8 cellular contexts compared by ENCODE assay signal in the genomic region with DNA sequence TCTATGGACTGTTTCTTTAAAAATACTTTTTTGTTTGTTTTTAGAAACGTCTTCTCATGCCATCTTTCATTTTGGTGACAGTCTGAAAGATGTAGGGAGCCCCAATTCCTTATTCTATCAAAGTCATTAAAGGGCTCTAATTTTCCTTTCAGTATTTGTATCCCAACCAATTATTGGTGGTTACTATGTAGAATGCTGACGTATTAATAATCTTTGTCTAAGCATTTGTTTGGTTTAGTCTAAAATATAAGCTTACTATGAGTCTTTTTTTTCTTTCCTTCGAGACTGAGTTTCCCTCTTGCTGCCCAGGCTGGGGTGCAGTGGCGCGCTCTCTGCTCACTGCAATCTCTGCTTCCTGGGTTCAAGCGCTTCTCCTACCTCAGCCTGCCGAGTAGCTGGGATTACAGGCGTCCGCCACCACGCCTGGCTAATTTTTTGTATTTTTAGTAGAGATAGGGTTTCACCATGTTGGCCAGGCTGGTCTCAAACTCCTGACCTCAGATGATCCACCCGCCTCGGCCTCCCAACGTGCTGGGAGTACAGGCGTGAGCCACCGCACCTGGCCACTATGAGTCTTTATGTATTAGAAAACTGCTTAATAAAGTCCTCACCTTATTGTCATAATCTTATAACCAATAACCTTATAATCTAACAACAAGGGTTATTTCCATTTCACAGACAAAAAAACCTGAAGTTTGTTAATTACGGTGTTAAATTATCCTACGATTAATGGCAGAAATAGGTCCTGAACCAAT. TPM values are rescaled to one million over a fixed set of nuclear protein-coding genes. Genes with fewer than 3 reads are reported as not detected.
DNase-seq lines count a peak whose midpoint lies in the region; ATAC-seq lines count a peak whose summit lies in the region.

No MANE protein-coding gene starts in this region.

- no peak for ATAC-seq in activated naive CD8-positive, alpha-beta T cell treated with anti-CD3 and anti-CD28 coated beads, Interleukin-2, amount 10 ng/mL, durations not matched to agents 7 days and 5 days (ENCODE audit: low read depth)
- no peak for ATAC-seq in HG02759 (IDR thresholded peaks at IDR 0.05; ENCODE audit: unreplicated experiment)

- H3K36me3 Mint-ChIP-seq in activated naive CD8-positive, alpha-beta T cell treated with anti-CD3 and anti-CD28 coated beads, Interleukin-2, amount 10 ng/mL, durations not matched to agents 7 days and 5 days, result peaks cover 16% of the 10 kb centered on the region
- peaks cover 2 to 8% (median 5%) of the 10 kb centered on the region in 3 donors for H3K36me3 Mint-ChIP-seq in immature natural killer cell

- POLR2A ChIA-PET in activated naive CD8-positive, alpha-beta T cell treated with anti-CD3 and anti-CD28 coated beads, Interleukin-2, amount 10 ng/mL, durations not matched to agents 7 days and 5 days (lab: Charles Lee), result interaction anchor here (0.6 to 2.2 kb wide), 9 partner anchors 9 to 195 kb away, joined by 3 to 12 read pairs (median 4); a partner anchor contains a TSS

- DNase-seq in DMS53 (lab: John Stamatoyannopoulos, UW) (peak; percentile 22), DMS53 treated with DMSO at 0.1 percent for 48 hours (lab: John Stamatoyannopoulos, UW; ENCODE audit: unreplicated experiment) (no peak), immature natural killer cell (peak in 1 of 3 donors; percentile 4), substantia nigra (lab: John Stamatoyannopoulos, UW) (no peak), medulla oblongata (ENCODE audit: extremely low spot score) (no peak), GOT3 (lab: John Stamatoyannopoulos, UW) (no peak)
- peak; percentile 34 for DNase-seq in activated naive CD8-positive, alpha-beta T cell treated with anti-CD3 and anti-CD28 coated beads, Interleukin-2, amount 10 ng/mL, durations not matched to agents 7 days and 5 days

- H3K9me3 Mint-ChIP-seq in activated naive CD8-positive, alpha-beta T cell treated with anti-CD3 and anti-CD28 coated beads, Interleukin-2, amount 10 ng/mL, durations not matched to agents 7 days and 5 days, result no peaks in the 10 kb centered on the region
- no peaks in the 10 kb centered on the region for H3K9me3 Mint-ChIP-seq in immature natural killer cell

- peak overlapping the region; percentile 84 for H3K27ac ChIP-seq in substantia nigra (ENCODE audit: low read depth, low read length, poor library complexity, severe bottlenecking)

- no peaks in the 10 kb centered on the region for H3K27me3 Mint-ChIP-seq in activated naive CD8-positive, alpha-beta T cell treated with anti-CD3 and anti-CD28 coated beads, Interleukin-2, amount 10 ng/mL, durations not matched to agents 7 days and 5 days
- peaks cover 3 to 9% (median 8%) of the 10 kb centered on the region in 3 donors for H3K27me3 Mint-ChIP-seq in immature natural killer cell (ENCODE audit: low read depth in 3 of 3)

- peak overlapping the region; percentile 94 for H3K27ac Mint-ChIP-seq in activated naive CD8-positive, alpha-beta T cell treated with anti-CD3 and anti-CD28 coated beads, Interleukin-2, amount 10 ng/mL, durations not matched to agents 7 days and 5 days
- H3K27ac Mint-ChIP-seq in immature natural killer cell, result peak overlapping the region; percentile 89 to 96 (median 95)

- H3K4me3 Mint-ChIP-seq in activated naive CD8-positive, alpha-beta T cell treated with anti-CD3 and anti-CD28 coated beads, Interleukin-2, amount 10 ng/mL, durations not matched to agents 7 days and 5 days, result peak overlapping the region; percentile 85
- H3K4me3 Mint-ChIP-seq in immature natural killer cell, result peak overlapping the region; percentile 90 to 93 (median 91)

- peaks cover 35% of the 10 kb centered on the region for H3K4me1 Mint-ChIP-seq in activated naive CD8-positive, alpha-beta T cell treated with anti-CD3 and anti-CD28 coated beads, Interleukin-2, amount 10 ng/mL, durations not matched to agents 7 days and 5 days
- peaks cover 28 to 48% of the 10 kb centered on the region in 2 donors for H3K4me1 Mint-ChIP-seq in immature natural killer cell

RNA-seq across cellular contexts. Expression of a gene that starts 0.8 kb away (rescaled TPM):
- total RNA-seq in activated naive CD8-positive, alpha-beta T cell treated with anti-CD3 and anti-CD28 coated beads, Interleukin-2, amount 10 ng/mL, durations not matched to agents 7 days and 5 days, result 10 to 100 TPM; 21.5 to 22.8 TPM
- polyA plus RNA-seq in immature natural killer cell, result 10 to 100 TPM; 18.7 to 32.4 (median 26.0) TPM

Comparison
In these comparisons a context has a peak if more than half of its experiments do, and no peak if none do; other contexts are left out.
1. DNase-seq: peak in DMS53 (single experiment) and activated naive CD8-positive, alpha-beta T cell treated with anti-CD3 and anti-CD28 coated beads, Interleukin-2, amount 10 ng/mL, durations not matched to agents 7 days and 5 days (single experiment); none in DMS53 treated with DMSO at 0.1 percent for 48 hours (single experiment), substantia nigra (0 of 49), medulla oblongata (single experiment) and GOT3 (single experiment).